In the genomic region with DNA sequence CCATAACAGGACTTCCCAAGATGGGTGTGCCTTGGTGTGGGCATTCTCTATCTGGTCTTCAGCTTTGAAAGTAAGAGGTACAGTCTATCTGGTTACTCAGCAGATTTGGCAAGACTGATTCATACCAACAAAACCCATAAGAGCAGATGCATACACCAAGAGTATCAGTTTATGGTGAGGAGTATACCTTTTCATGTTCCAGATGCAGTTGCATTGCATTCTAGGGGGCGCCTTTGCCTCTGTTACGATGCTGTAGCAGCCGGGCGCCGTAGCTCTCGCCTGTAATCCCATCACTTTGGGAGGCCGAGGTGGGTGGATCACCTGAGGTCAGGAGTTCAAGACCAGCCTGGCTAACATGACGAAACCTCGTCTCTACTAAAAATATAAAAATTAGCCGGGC, we compare ENCODE assay signal across 16 cellular contexts. TPM values are rescaled to one million over a fixed set of nuclear protein-coding genes. Genes with fewer than 3 reads are reported as not detected.
DNase-seq lines count a peak whose midpoint lies in the region; ATAC-seq and TF ChIP-seq lines count a peak whose summit lies in the region.
"Had no signal": no experiment of that assay in that cellular context is flagged by ENCODE, and none has a peak within 500 bp of the region (broad histone marks: within the 10 kb centered on the region; RNA-seq: fewer than 3 reads in every experiment).

No MANE protein-coding gene starts in this region.

- H3K27me3 Mint-ChIP-seq in progenitor cell of endocrine pancreas = no peaks in the 10 kb centered on the region

- no peak overlapping the region for H3K4me3 Mint-ChIP-seq in progenitor cell of endocrine pancreas (ENCODE audit: low read depth)

- no peak overlapping the region for H3K4me3 ChIP-seq in Loucy (ENCODE audit: low read length, poor library complexity, severe bottlenecking)
- H3K4me3 ChIP-seq: SK-N-MC, tibial nerve had no signal

- peaks cover 31% of the 10 kb centered on the region for H3K79me2 ChIP-seq in Loucy (ENCODE audit: insufficient read depth, low read length)

- no peaks in the 10 kb centered on the region for H3K9me3 ChIP-seq in Loucy (ENCODE audit: insufficient read depth, low read depth, low read length)
- H3K9me3 ChIP-seq: tibial nerve had no signal

- no peak overlapping the region for H3K9ac ChIP-seq in Loucy (ENCODE audit: low read depth, low read length, poor library complexity, severe bottlenecking)

- H3K36me3 ChIP-seq in Loucy (ENCODE audit: insufficient read depth, low read length) = peaks cover 84% of the 10 kb centered on the region

- H3K9me3 Mint-ChIP-seq in progenitor cell of endocrine pancreas (ENCODE audit: low read depth) = no peaks in the 10 kb centered on the region

- peaks cover 18% of the 10 kb centered on the region for H3K36me3 Mint-ChIP-seq in progenitor cell of endocrine pancreas (ENCODE audit: insufficient read depth)

- H3F3A ChIP-seq in Loucy (ENCODE audit: low read depth) = no peaks in the 10 kb centered on the region

- no peaks in the 10 kb centered on the region for H3K9me2 ChIP-seq in Loucy (replicated peaks; ENCODE audit: low read depth, low read length)

- H3K4me2 ChIP-seq in Loucy (ENCODE audit: low read depth, low read length, poor library complexity, severe bottlenecking) = no peak overlapping the region

- no peaks in the 10 kb centered on the region for H3K4me1 Mint-ChIP-seq in progenitor cell of endocrine pancreas (ENCODE audit: low read depth)

- DNase-seq in activated CD8-positive, alpha-beta memory T cell treated with anti-CD3 and anti-CD28 coated beads, Interleukin-2, amount 50 U/mL, for 4 hours = peak; percentile 18
- DNase-seq in activated CD8-positive, alpha-beta memory T cell treated with anti-CD3 and anti-CD28 coated beads, Interleukin-2, amount 50 U/mL, for 48 hours = no peak
- DNase-seq in amniotic epithelial cell (ENCODE audit: low read depth) (peak; percentile 10), progenitor cell of endocrine pancreas (ENCODE audit: low spot score, unreplicated experiment) (no peak), HK-2 (ENCODE audit: unreplicated experiment) (no peak)
- DNase-seq: activated CD8-positive, alpha-beta memory T cell treated with anti-CD3 and anti-CD28 coated beads for 24 hours; anterior cingulate cortex; GDM1; midbrain; NCI-H446 treated with DMSO at 0.1 percent for 48 hours had no signal

- no peaks in the 10 kb centered on the region for H3K27me3 ChIP-seq in Loucy (ENCODE audit: insufficient read depth, low read length, poor library complexity, severe bottlenecking)
- H3K27me3 ChIP-seq: tibial nerve had no signal

- no peak overlapping the region for H2AFZ ChIP-seq in Loucy (ENCODE audit: low read length)

- H3K27ac Mint-ChIP-seq in progenitor cell of endocrine pancreas = no peak overlapping the region

- TF ChIP-seq CTCF in Loucy (conservative IDR thresholded peaks at IDR 0.05; ENCODE audit: low read length) = peak; percentile 52
- TF ChIP-seq CTCF in progenitor cell of endocrine pancreas (IDR thresholded peaks at IDR 0.05; ENCODE audit: unreplicated experiment) = peak; percentile 28

- ATAC-seq in HG03139 (IDR thresholded peaks at IDR 0.05; ENCODE audit: unreplicated experiment) (no peak), GM18502 (IDR thresholded peaks at IDR 0.05; ENCODE audit: poor library complexity, unreplicated experiment) (no peak)

- H3K4me1 ChIP-seq in Loucy (ENCODE audit: insufficient read depth, low read length, poor library complexity, severe bottlenecking) = no peaks in the 10 kb centered on the region
- H3K4me1 ChIP-seq: tibial nerve had no signal

- H4K20me1 ChIP-seq in Loucy (ENCODE audit: insufficient read depth, low read length, poor library complexity, severe bottlenecking) = peaks cover 22% of the 10 kb centered on the region

RNA-seq across cellular contexts. Expression of gene CARMIL2, which starts 31.1 kb away (rescaled TPM):
- total RNA-seq in progenitor cell of endocrine pancreas = 11.8 and 14.2 TPM in 2 replicates

RNA-seq across cellular contexts. Expression of gene ACD, which starts 46.3 kb away (rescaled TPM):
- total RNA-seq in progenitor cell of endocrine pancreas = 32.7 and 34.7 TPM in 2 replicates

RNA-seq across cellular contexts. Expression of gene PARD6A, which starts 47.0 kb away (rescaled TPM):
- total RNA-seq in progenitor cell of endocrine pancreas = 5.6 and 6.4 TPM in 2 replicates
- total RNA-seq: H4 had no signal

RNA-seq across cellular contexts. Expression of gene CTCF, which starts 51.5 kb away (rescaled TPM):
- total RNA-seq in progenitor cell of endocrine pancreas = 67.8 and 69.8 TPM in 2 replicates

RNA-seq across cellular contexts. Expression of gene ENKD1, which starts 52.7 kb away (rescaled TPM):
- 25.1 and 26.1 TPM in 2 replicates for total RNA-seq in progenitor cell of endocrine pancreas

Comparison
In these comparisons a context has a peak if more than half of its experiments do, and no peak if none do; other contexts are left out.
1. DNase-seq: peak in activated CD8-positive, alpha-beta memory T cell treated with anti-CD3 and anti-CD28 coated beads, Interleukin-2, amount 50 U/mL, for 4 hours (single experiment) and amniotic epithelial cell (single experiment); none in activated CD8-positive, alpha-beta memory T cell treated with anti-CD3 and anti-CD28 coated beads, Interleukin-2, amount 50 U/mL, for 48 hours (single experiment), progenitor cell of endocrine pancreas (single experiment) and HK-2 (single experiment).